Comparison of ENCODE assay signal across 8 cellular contexts in the genomic region with DNA sequence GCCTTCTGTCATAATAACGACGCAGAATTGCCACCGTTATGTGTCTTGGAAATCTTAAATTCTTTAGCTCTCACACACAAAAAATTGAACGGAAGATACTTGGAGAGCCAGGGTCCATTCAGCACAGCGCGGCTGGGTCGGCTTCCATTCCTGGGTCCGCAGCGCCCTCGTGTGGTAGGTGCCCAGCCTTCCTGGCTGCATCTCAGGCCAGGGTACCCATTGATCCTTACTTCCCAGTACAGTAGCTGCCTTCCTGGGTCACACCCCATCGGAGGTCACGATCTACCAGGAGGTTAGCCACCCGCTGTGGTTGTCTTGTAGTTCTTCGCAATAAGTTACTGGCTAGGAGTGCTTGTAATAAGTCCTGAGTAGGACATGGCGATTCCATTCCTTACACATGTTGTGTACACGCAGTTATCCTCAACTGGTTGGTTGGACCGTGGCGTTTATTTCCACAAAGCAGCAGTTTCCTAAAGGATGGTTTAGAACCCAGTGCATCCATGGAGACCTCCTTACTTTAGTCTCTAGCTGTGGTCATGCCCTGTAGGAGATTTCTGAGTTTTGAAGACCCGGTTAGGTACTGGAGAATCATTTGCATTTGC. TPM values are rescaled to one million over a fixed set of nuclear protein-coding genes. Genes with fewer than 3 reads are reported as not detected.
A peak's percentile ranks its signal among the peaks of the same experiment; 100 is the strongest.
DNase-seq lines count a peak whose midpoint lies in the region; ATAC-seq, FAIRE-seq and TF ChIP-seq lines count a peak whose summit lies in the region.

No MANE protein-coding gene starts in this region.

- peak; percentile 74 to 90 (median 84) for TF ChIP-seq CTCF in ascending aorta (IDR thresholded peaks at IDR 0.05)
- TF ChIP-seq CTCF in hepatocyte (IDR thresholded peaks at IDR 0.05; ENCODE audit: poor library complexity), result peak; percentile 89

- intact Hi-C loops in ascending aorta (cut with DNase I), result loop anchor here (1.0 to 10.0 kb wide), 3 partner anchors 87 to 502 kb away; a partner anchor contains a TSS

- H3K9me3 ChIP-seq in ascending aorta (no peaks in the 10 kb centered on the region), hepatocyte (ENCODE audit: low read depth) (no peaks in the 10 kb centered on the region), small intestine (ENCODE audit: control insufficient read depth, low read depth) (no peaks in the 10 kb centered on the region)

- peak; percentile 24 for DNase-seq in NK-92 treated with Interleukin-12 subunit alpha and Interleukin-12 subunit beta, amount 100 ng/mL, for 24 hours (lab: John Stamatoyannopoulos, UW)
- DNase-seq in NK-92 (lab: John Stamatoyannopoulos, UW; ENCODE audit: unreplicated experiment) (no peak), NCI-H1092 (lab: John Stamatoyannopoulos, UW) (peak; percentile 65), T-helper 1 cell (peak; percentile 20 to 52 (median 38)), ascending aorta (ENCODE audit: low spot score in 2 of 2) (peak in 1 of 2 donors; percentile 86), hepatocyte (ENCODE audit: low spot score) (peak; percentile 90), small intestine (peak; percentile 75)

- H4K20me1 ChIP-seq in hepatocyte (ENCODE audit: insufficient read depth, poor library complexity, severe bottlenecking), result no peaks in the 10 kb centered on the region

- H2AFZ ChIP-seq in hepatocyte, result no peak overlapping the region

- H3K4me1 ChIP-seq in ascending aorta (no peaks in the 10 kb centered on the region), hepatocyte (ENCODE audit: insufficient read depth) (no peaks in the 10 kb centered on the region), small intestine (ENCODE audit: control insufficient read depth in 2 of 2, insufficient read depth in 1 of 2, low read depth in 1 of 2, low read length in 1 of 2) (no peaks in the 10 kb centered on the region)

- no peak for FAIRE-seq in small intestine (lab: Jason Lieb, UNC)

- H3K4me2 ChIP-seq in hepatocyte, result no peak overlapping the region

- H3K27ac ChIP-seq in ascending aorta (no peak overlapping the region), hepatocyte (no peak overlapping the region), small intestine (ENCODE audit: low read depth in 1 of 2, low read length in 1 of 2) (no peak overlapping the region)

- H3K36me3 ChIP-seq in ascending aorta, result peaks cover 0 to 4% of the 10 kb centered on the region in 2 donors
- H3K36me3 ChIP-seq in hepatocyte (replicated peaks; ENCODE audit: insufficient read depth, low read depth), result no peaks in the 10 kb centered on the region
- H3K36me3 ChIP-seq in small intestine (ENCODE audit: control insufficient read depth in 2 of 2, insufficient read depth in 2 of 2, low read length in 2 of 2), result peaks cover 0 to 9% of the 10 kb centered on the region in 2 donors

- H3K4me3 ChIP-seq in ascending aorta (no peak overlapping the region), hepatocyte (no peak overlapping the region), small intestine (ENCODE audit: low read depth in 1 of 2, low read length in 2 of 2) (no peak overlapping the region)

- H3K27me3 ChIP-seq in ascending aorta (no peaks in the 10 kb centered on the region), hepatocyte (no peaks in the 10 kb centered on the region), small intestine (ENCODE audit: control insufficient read depth in 2 of 2, insufficient read depth in 2 of 2, low read length in 2 of 2) (no peaks in the 10 kb centered on the region)

- peak; percentile 79 for ATAC-seq in HG02588 (IDR thresholded peaks at IDR 0.05; ENCODE audit: unreplicated experiment)

- no peaks in the 10 kb centered on the region for H3K79me2 ChIP-seq in hepatocyte

- H3K9me2 ChIP-seq in hepatocyte (replicated peaks; ENCODE audit: insufficient read depth), result no peaks in the 10 kb centered on the region

- WGBS in hepatocyte (ENCODE audit: low lambda C conversion rate, missing lambda C conversion rate), result 30% methylated on average over 19 of the region's 19 CpGs
- 31 to 33% (median 32%) methylated on average over 19 of the region's 19 CpGs for WGBS in small intestine, 3 donors

RNA-seq across cellular contexts. Expression of a gene that starts 9.9 kb away (rescaled TPM):
- total RNA-seq in ascending aorta (2.2 TPM), hepatocyte (19.9 and 24.0 TPM in 2 replicates)
- polyA plus RNA-seq in hepatocyte (11.9 and 15.8 TPM in 2 replicates), small intestine (10 to 100 TPM in 1 of 3 donors, 1 to 10 TPM in 2; 5.4 to 20.2 (median 8.7) TPM)

RNA-seq across cellular contexts. Expression of a gene that starts 28.7 kb away (rescaled TPM):
- total RNA-seq in ascending aorta, result 23.7 TPM
- total RNA-seq in hepatocyte, result 24.4 and 26.7 TPM in 2 replicates
- 23.7 and 27.8 TPM in 2 replicates for polyA plus RNA-seq in hepatocyte
- polyA plus RNA-seq in small intestine, result 10 to 100 TPM; 31.8 to 93.5 (median 76.2) TPM
